In genomic region chr19:47523473-47523872, GRCh38 we compare ENCODE assay signal across 1 cellular context.
A peak's percentile ranks its signal among the peaks of the same experiment; 100 is the strongest.
TF ChIP-seq lines count a peak whose summit lies in the region.

No MANE protein-coding gene starts in this region.

TF ChIP-seq in HepG2, 621 proteins besides CTCF, POLR2A, EP300 and RAD21:
- TF ChIP-seq ZNF354B (CRISPR knock-in tag; IDR thresholded peaks at IDR 0.05) (no peak), ZFP62 (CRISPR knock-in tag; IDR thresholded peaks at IDR 0.05) (no peak), ZNF746 (CRISPR knock-in tag; IDR thresholded peaks at IDR 0.05) (no peak), LCORL (IDR thresholded peaks at IDR 0.05) (no peak), LCORL (CRISPR knock-in tag; IDR thresholded peaks at IDR 0.05) (peak; percentile 81), FOXP1 (IDR thresholded peaks at IDR 0.05) (no peak), FOXP1 (CRISPR knock-in tag; IDR thresholded peaks at IDR 0.05) (peak; percentile 85), ASH2L (IDR thresholded peaks at IDR 0.05; ENCODE audit: insufficient read length, low read depth, low read length) (no peak), RXRA (CRISPR knock-in tag; IDR thresholded peaks at IDR 0.05) (peak; percentile 28; the same call in 1 of the 2 replicates), RARA (CRISPR knock-in tag; IDR thresholded peaks at IDR 0.05) (0 out of 2 replicates have a peak, but pooled peaks have one; percentile 26), SOX5 (CRISPR knock-in tag; IDR thresholded peaks at IDR 0.05; ENCODE audit: borderline replicate concordance) (peak; percentile 86), TBX2 (CRISPR knock-in tag; IDR thresholded peaks at IDR 0.05; ENCODE audit: borderline replicate concordance) (peak; percentile 24; the same call in 1 of the 2 replicates), SAP130 (CRISPR knock-in tag; IDR thresholded peaks at IDR 0.05; ENCODE audit: low read depth) (peak; percentile 30; the same call in 1 of the 2 replicates), HNF4A (CRISPR knock-in tag; IDR thresholded peaks at IDR 0.05) (0 out of 2 replicates have a peak, but pooled peaks have one; percentile 12), EZH2 (conservative IDR thresholded peaks at IDR 0.05; ENCODE audit: low read depth, low read length) (no peak), GATAD2A (CRISPR knock-in tag; IDR thresholded peaks at IDR 0.05) (0 out of 2 replicates have a peak, but pooled peaks have one; percentile 19), SOX13 (IDR thresholded peaks at IDR 0.05) (no peak), SOX13 (CRISPR knock-in tag; conservative IDR thresholded peaks at IDR 0.05 in 1 of 2, IDR thresholded peaks at IDR 0.05 in 1 of 2) (peak in 1 of 2 experiments; percentile 72; a peak in 2 of 4 replicates), ARID5B (CRISPR knock-in tag; IDR thresholded peaks at IDR 0.05) (peak; percentile 28; the same call in 1 of the 2 replicates), ARID4A (CRISPR knock-in tag; IDR thresholded peaks at IDR 0.05; ENCODE audit: borderline replicate concordance) (peak; percentile 30; the same call in 1 of the 2 replicates), ETV5 (CRISPR knock-in tag; IDR thresholded peaks at IDR 0.05; ENCODE audit: borderline replicate concordance) (peak; percentile 64; the same call in 1 of the 2 replicates), FOXK1 (CRISPR knock-in tag; IDR thresholded peaks at IDR 0.05; ENCODE audit: borderline replicate concordance, low read depth) (0 out of 2 replicates have a peak, but pooled peaks have one; percentile 17), ERF (CRISPR knock-in tag; IDR thresholded peaks at IDR 0.05) (no peak), FOXP4 (CRISPR knock-in tag; IDR thresholded peaks at IDR 0.05) (peak; percentile 76), TMF1 (CRISPR knock-in tag; IDR thresholded peaks at IDR 0.05; ENCODE audit: low read depth) (no peak), ZBTB25 (CRISPR knock-in tag; IDR thresholded peaks at IDR 0.05) (no peak), ZNF207 (IDR thresholded peaks at IDR 0.05; ENCODE audit: borderline replicate concordance) (no peak), ZNF263 (CRISPR knock-in tag; IDR thresholded peaks at IDR 0.05) (0 out of 2 replicates have a peak, but pooled peaks have one; percentile 19), JUNB (CRISPR knock-in tag; IDR thresholded peaks at IDR 0.05; ENCODE audit: borderline replicate concordance) (no peak), SOX6 (IDR thresholded peaks at IDR 0.05) (no peak), SOX6 (CRISPR knock-in tag; IDR thresholded peaks at IDR 0.05) (peak; percentile 89), ZNF839 (CRISPR knock-in tag; IDR thresholded peaks at IDR 0.05; ENCODE audit: borderline replicate concordance) (no peak), IRF9 (CRISPR knock-in tag; IDR thresholded peaks at IDR 0.05; ENCODE audit: borderline replicate concordance) (no peak), MZF1 (CRISPR knock-in tag; IDR thresholded peaks at IDR 0.05; ENCODE audit: borderline replicate concordance) (no peak), RXRB (CRISPR knock-in tag; IDR thresholded peaks at IDR 0.05; ENCODE audit: borderline replicate concordance) (peak; percentile 57)
